ENCODE assay signal across 13 cellular contexts in genomic region chr15:28814059-28814458, GRCh38. TPM values are rescaled to one million over a fixed set of nuclear protein-coding genes. Genes with fewer than 3 reads are reported as not detected.
"Had no signal": no experiment of that assay in that cellular context is flagged by ENCODE, and none has a peak within 500 bp of the region (broad histone marks: within the 10 kb centered on the region; RNA-seq: fewer than 3 reads in every experiment).

No MANE protein-coding gene starts in this region.

RNA-seq across cellular contexts. Expression of gene GOLGA6L7, which starts 34.4 kb away (rescaled TPM):
- total RNA-seq: activated CD4-positive, alpha-beta memory T cell treated with anti-CD3 and anti-CD28 coated beads for 36 hours; activated naive CD4-positive, alpha-beta T cell treated with anti-CD3 and anti-CD28 coated beads for 36 hours; activated naive CD8-positive, alpha-beta T cell treated with anti-CD3 and anti-CD28 coated beads, Interleukin-2, amount 10 ng/mL, durations not matched to agents 7 days and 5 days; activated T-helper 2 cell treated with anti-CD3 and anti-CD28 coated beads, Interferon-gamma antibody, Interleukin-2, Interleukin-4, amounts not matched to agents 10 μg/mL and 5 μg/mL and 100 μg/mL, durations not matched to agents 14 hours and 24 hours and 36 hours; ascending aorta; bronchial epithelial cell; cardiac septum; cerebellum; esophagus muscularis mucosa; foreskin keratinocyte; gastrocnemius medialis; heart left ventricle; T-helper 1 cell treated with Interleukin-12 subunit alpha and Interleukin-12 subunit beta and Interleukin-4 antibody, amounts not matched to agents 30 ng/mL and 1 ng/mL, for 36 hours had no signal
- polyA plus RNA-seq: foreskin keratinocyte, heart left ventricle had no signal
